31 cellular contexts compared by ENCODE assay signal in the genomic region with DNA sequence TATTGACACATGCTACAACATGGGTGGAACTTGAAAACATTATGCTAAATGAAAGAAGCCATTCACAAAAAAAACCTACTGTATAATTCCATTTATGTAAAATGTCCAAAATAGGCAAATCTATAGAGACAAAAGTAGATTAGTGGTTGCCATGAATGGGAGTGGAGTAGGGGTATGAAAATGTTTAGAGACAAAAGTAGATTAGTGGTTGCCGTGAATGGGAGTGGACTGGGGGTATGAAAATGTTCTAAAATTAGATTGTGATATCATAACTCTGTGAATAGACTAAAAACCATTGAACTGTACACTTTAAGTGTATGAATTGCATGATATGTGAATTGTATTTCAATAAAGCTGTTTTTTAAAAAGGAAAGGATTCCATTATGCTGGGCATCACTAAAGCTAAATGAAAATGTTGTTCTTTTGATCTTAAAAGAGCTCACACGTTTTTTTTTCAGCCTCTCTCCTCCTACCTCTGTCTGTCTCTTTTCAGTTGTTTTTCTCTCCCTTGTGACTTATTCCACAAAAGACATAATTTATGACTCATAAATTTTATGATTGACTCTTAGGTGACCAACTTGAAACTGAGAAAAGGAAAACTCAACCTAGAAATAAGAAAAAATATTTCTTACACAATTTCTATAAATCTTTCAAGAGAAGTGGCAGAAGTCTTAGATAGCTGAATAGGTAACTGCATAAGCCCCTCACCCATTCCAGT.
DNase-seq lines count a peak whose midpoint lies in the region; ATAC-seq and TF ChIP-seq lines count a peak whose summit lies in the region.
"Had no signal": no experiment of that assay in that cellular context is flagged by ENCODE, and none has a peak within 500 bp of the region (broad histone marks: within the 10 kb centered on the region; RNA-seq: fewer than 3 reads in every experiment).

No MANE protein-coding gene starts in this region.

- H3K9ac ChIP-seq in Karpas-422 (ENCODE audit: low read length) (no peak overlapping the region), mammary epithelial cell (ENCODE audit: insufficient read depth, low read length) (no peak overlapping the region), GM23248 (no peak overlapping the region)
- H3K9ac ChIP-seq: KMS-11, neural progenitor cell had no signal

- in situ Hi-C loops in mammary epithelial cell (cut with MboI; ENCODE audit: low sequenced_read_pairs in 2 of 2) (no loop called here), GM23248 (cut with MboI) (no loop called here)

- H3K4me1 ChIP-seq in Karpas-422 (ENCODE audit: low read length) (peaks cover 8% of the 10 kb centered on the region), mammary epithelial cell (ENCODE audit: insufficient read depth, low read length) (peaks cover 10% of the 10 kb centered on the region), GM23248 (ENCODE audit: insufficient read depth) (no peaks in the 10 kb centered on the region)
- H3K4me1 ChIP-seq: ascending aorta, neural progenitor cell, pancreas had no signal

- H2AFZ ChIP-seq in Karpas-422 (ENCODE audit: low read length) (no peak overlapping the region), mammary epithelial cell (ENCODE audit: low read depth, low read length) (no peak overlapping the region), GM23248 (no peak overlapping the region)
- H2AFZ ChIP-seq: neural progenitor cell, PC-9 had no signal

- ATAC-seq in GM18907 (IDR thresholded peaks at IDR 0.05; ENCODE audit: unreplicated experiment) = peak; percentile 46
- no peak for ATAC-seq in HG02642 (IDR thresholded peaks at IDR 0.05; ENCODE audit: poor library complexity, unreplicated experiment)
- ATAC-seq: left cardiac atrium, pancreas, SK-N-SH treated with all-trans-retinoic acid at 6 μM for 48 hours had no signal

- no TSS peak for BruUV-seq in mammary epithelial cell (replicated peaks; lab: Mats Ljungman, UMichigan)

- H3K9me2 ChIP-seq in Karpas-422 (replicated peaks; ENCODE audit: insufficient read depth, low read length) = no peaks in the 10 kb centered on the region
- H3K9me2 ChIP-seq in GM23248 (ENCODE audit: insufficient read depth) = no peaks in the 10 kb centered on the region

- H4K20me1 ChIP-seq in Karpas-422 (ENCODE audit: insufficient read depth, low read depth, low read length) (no peaks in the 10 kb centered on the region), mammary epithelial cell (ENCODE audit: insufficient read depth, low read length) (no peaks in the 10 kb centered on the region), GM23248 (ENCODE audit: insufficient read depth) (no peaks in the 10 kb centered on the region)

- H3K27me3 ChIP-seq in GM06990 (replicated peaks; ENCODE audit: control insufficient read depth, insufficient read depth, low read length) = no peaks in the 10 kb centered on the region
- no peaks in the 10 kb centered on the region for H3K27me3 ChIP-seq in Karpas-422 (ENCODE audit: low read length)
- no peaks in the 10 kb centered on the region for H3K27me3 ChIP-seq in mammary epithelial cell (ENCODE audit: insufficient read depth, low read length)
- no peaks in the 10 kb centered on the region for H3K27me3 ChIP-seq in GM23248 (replicated peaks; ENCODE audit: insufficient read depth)
- H3K27me3 ChIP-seq: ascending aorta, neural progenitor cell, pancreas, stomach, thyroid gland, vagina had no signal

- intact Hi-C loops in mammary epithelial cell (cut with micrococcal nuclease) = no loop called here

- H3K79me2 ChIP-seq in Karpas-422 (ENCODE audit: low read length) = no peaks in the 10 kb centered on the region
- no peaks in the 10 kb centered on the region for H3K79me2 ChIP-seq in mammary epithelial cell (ENCODE audit: insufficient read depth, low read length)
- H3K79me2 ChIP-seq in GM23248 (ENCODE audit: insufficient read depth) = no peaks in the 10 kb centered on the region

- TF ChIP-seq CTCF in GM06990 (IDR thresholded peaks at IDR 0.05; ENCODE audit: insufficient read depth, low read length, poor library complexity, severe bottlenecking) = no peak
- no peak for TF ChIP-seq CTCF in mammary epithelial cell (conservative IDR thresholded peaks at IDR 0.05 in 1 of 2, IDR thresholded peaks at IDR 0.05 in 1 of 2; ENCODE audit: extremely low read depth in 1 of 2, insufficient read depth in 1 of 2, low read depth in 1 of 2, low read length in 2 of 2)

- no peak overlapping the region for H3K4me2 ChIP-seq in Karpas-422 (ENCODE audit: low read depth, low read length, poor library complexity, severe bottlenecking)
- H3K4me2 ChIP-seq in mammary epithelial cell (ENCODE audit: insufficient read depth, low read depth, low read length) = no peak overlapping the region
- H3K4me2 ChIP-seq in GM23248 (ENCODE audit: unreplicated experiment) = no peak overlapping the region
- H3K4me2 ChIP-seq: KMS-11, neural progenitor cell, PC-9 had no signal

- H3F3A ChIP-seq in GM23248 (ENCODE audit: insufficient read depth) = no peaks in the 10 kb centered on the region

- dilution Hi-C loops in mammary epithelial cell (cut with HindIII; ENCODE audit: low sequenced_read_pairs) = no loop called here

- DNase-seq in GM06990 (ENCODE audit: extremely low read depth, insufficient read length) (peak; percentile 5), Karpas-422 (peak; percentile 47), myocyte (ENCODE audit: low read depth) (peak; percentile 32), mammary epithelial cell (no peak), GM23248 (no peak)
- DNase-seq in stimulated activated CD4-positive, alpha-beta T cell treated with anti-CD3 and anti-CD28 coated beads, Interleukin-2, amount 100 ng/mL, for 24 hours = no peak
- DNase-seq: activated CD4-positive, alpha-beta T cell treated with anti-CD3 and anti-CD28 coated beads, Interleukin-2, amount 50 U/mL, for 48 hours; activated CD8-positive, alpha-beta memory T cell treated with anti-CD3 and anti-CD28 coated beads, Interleukin-2, amount 50 U/mL, for 48 hours; activated effector memory CD4-positive, alpha-beta T cell treated with Interleukin-2 at 50 U/mL for 16 hours; CD4-positive, alpha-beta T cell; DND-41; GF-D8; hippocampal formation; left cardiac atrium; MM.1S; NCI-H2029; NCI-H526; NK-92 treated with Interleukin-12 subunit alpha and Interleukin-12 subunit beta, amount 100 ng/mL, for 24 hours; pancreas; PC-9; retina; stomach; thyroid gland had no signal

- H3K36me3 ChIP-seq in GM06990 (ENCODE audit: control insufficient read depth, insufficient read depth, low read length) (no peaks in the 10 kb centered on the region), Karpas-422 (ENCODE audit: insufficient read depth, low read length) (no peaks in the 10 kb centered on the region), mammary epithelial cell (ENCODE audit: insufficient read depth, low read length) (no peaks in the 10 kb centered on the region), GM23248 (ENCODE audit: low read depth) (no peaks in the 10 kb centered on the region)
- H3K36me3 ChIP-seq: ascending aorta, neural progenitor cell, pancreas, stomach, thyroid gland, vagina had no signal

- WGBS in mammary epithelial cell (ENCODE audit: low coverage, missing lambda C conversion rate) = 50% methylated on average over 2 of the region's 2 CpGs
- 69 to 73% methylated on average over 2 of the region's 2 CpGs for WGBS in GM23248 (ENCODE audit: low coverage in 1 of 2, low lambda C conversion rate in 2 of 2, missing lambda C conversion rate in 2 of 2), 2 experiments

- CTCF ChIA-PET in mammary epithelial cell (lab: Charles Lee; ENCODE audit: low non-redundant PET) = interaction anchor here (0.6 kb wide), 2 partner anchors 108 to 1016 kb away, joined by 3 read pairs; a partner anchor contains a TSS

- H3K9me3 ChIP-seq in Karpas-422 (ENCODE audit: low read length) = no peaks in the 10 kb centered on the region
- H3K9me3 ChIP-seq in mammary epithelial cell (replicated peaks; ENCODE audit: insufficient read depth, low read length) = no peaks in the 10 kb centered on the region
- no peaks in the 10 kb centered on the region for H3K9me3 ChIP-seq in GM23248 (ENCODE audit: low read depth)
- H3K9me3 ChIP-seq: ascending aorta, pancreas, stomach, thyroid gland, vagina had no signal

- no peak overlapping the region for H3K27ac ChIP-seq in Karpas-422 (ENCODE audit: low read length)
- no peak overlapping the region for H3K27ac ChIP-seq in mammary epithelial cell (ENCODE audit: insufficient read depth, low read depth, low read length)
- H3K27ac ChIP-seq in GM23248 = no peak overlapping the region
- H3K27ac ChIP-seq: ascending aorta, KMS-11, neural progenitor cell, pancreas, PC-9, skin epidermis, stomach, thyroid gland, vagina had no signal

- H3K4me3 ChIP-seq in GM06990 (replicated peaks; ENCODE audit: low read depth, low read length) (no peak overlapping the region), Karpas-422 (ENCODE audit: low read length) (no peak overlapping the region), mammary epithelial cell (replicated peaks in 1 of 3; ENCODE audit: insufficient read depth in 1 of 3, low read depth in 2 of 3, low read length in 3 of 3) (no peak overlapping the region), GM23248 (no peak overlapping the region)
- H3K4me3 ChIP-seq: ascending aorta, neural progenitor cell, pancreas, PC-9, skin epidermis, stomach, thyroid gland, vagina had no signal

Comparison
In these comparisons a context has a peak if more than half of its experiments do, and no peak if none do; other contexts are left out.
1. DNase-seq: peak in GM06990 (single experiment), Karpas-422 (single experiment) and myocyte (single experiment); none in mammary epithelial cell (single experiment), GM23248 (single experiment) and stimulated activated CD4-positive, alpha-beta T cell treated with anti-CD3 and anti-CD28 coated beads, Interleukin-2, amount 100 ng/mL, for 24 hours (0 of 2).